8 cellular contexts compared by ENCODE assay signal in the genomic region with DNA sequence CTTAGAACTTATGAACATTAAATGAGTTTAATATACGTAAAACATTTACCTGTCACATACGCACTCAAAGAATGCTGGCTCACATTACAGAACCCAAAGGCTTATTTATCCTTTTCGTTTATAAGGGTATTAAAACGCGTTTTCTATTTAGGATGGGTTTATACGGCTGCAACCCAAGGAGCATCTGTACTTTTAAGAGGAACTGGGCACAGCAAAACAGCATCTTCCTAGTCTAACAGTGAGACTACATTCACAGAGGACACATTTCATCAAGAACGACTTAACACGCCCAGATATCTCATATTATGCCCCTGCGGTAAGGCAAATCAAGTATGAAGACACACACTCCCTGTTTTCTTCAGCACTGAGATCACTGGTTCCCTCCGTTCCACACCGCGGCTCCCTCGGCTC. TPM values are rescaled to one million over a fixed set of nuclear protein-coding genes. Genes with fewer than 3 reads are reported as not detected.
A peak's percentile ranks its signal among the peaks of the same experiment; 100 is the strongest.
DNase-seq lines count a peak whose midpoint lies in the region; ATAC-seq and TF ChIP-seq lines count a peak whose summit lies in the region.

No MANE protein-coding gene starts in this region.

- peaks cover 37% of the 10 kb centered on the region for H3K79me2 ChIP-seq in fibroblast of lung (ENCODE audit: control insufficient read depth, insufficient read depth, low read length)

- no peak for TF ChIP-seq POLR2A in gastrocnemius medialis (IDR thresholded peaks at IDR 0.05)

- H3K4me2 ChIP-seq in fibroblast of lung (ENCODE audit: extremely low read depth, insufficient read depth, low read length) = peak overlapping the region; percentile 82

- DNase-seq in T-helper 1 cell (no peak), RWPE1 (ENCODE audit: low spot score) (no peak), fibroblast of lung (ENCODE audit: low read depth in 2 of 2) (no peak), gastrocnemius medialis (no peak), NCI-H146 (lab: John Stamatoyannopoulos, UW) (no peak), cerebellar cortex (ENCODE audit: low spot score) (no peak)

- CTCF ChIA-PET in RWPE1 (lab: Yijun Ruan, JAX) = interaction anchor here (0.7 to 1.1 kb wide), 3 partner anchors 10 to 112 kb away, joined by 3 read pairs; a partner anchor contains a TSS

- POLR2A ChIA-PET in RWPE1 (lab: Yijun Ruan, JAX; ENCODE audit: low non-redundant PET) = interaction anchor here (0.6 to 1.6 kb wide), 3 partner anchors 9 to 69 kb away, joined by 3 to 6 read pairs (median 5); a partner anchor contains a TSS

- peak overlapping the region; percentile 100 for H3K27ac ChIP-seq in RWPE1
- H3K27ac ChIP-seq in fibroblast of lung (ENCODE audit: insufficient read depth, low read length) = peak overlapping the region; percentile 96
- peak overlapping the region; percentile 92 to 98 (median 98) for H3K27ac ChIP-seq in gastrocnemius medialis

- peak overlapping the region; percentile 94 for H3K9ac ChIP-seq in fibroblast of lung (ENCODE audit: insufficient read depth, low read length)

- H3K36me3 ChIP-seq in fibroblast of lung (ENCODE audit: control insufficient read depth, insufficient read depth, low read length) (no peaks in the 10 kb centered on the region), gastrocnemius medialis (no peaks in the 10 kb centered on the region)

- in situ Hi-C loops in gastrocnemius medialis (cut with MboI; ENCODE audit: low sequenced_read_pairs in 4 of 4) = no loop called here

- H3K4me3 ChIP-seq in fibroblast of lung (replicated peaks in 1 of 4; ENCODE audit: control extremely low read depth in 1 of 4, insufficient read depth in 1 of 4, low read depth in 3 of 4, low read length in 4 of 4) (peak overlapping the region; percentile 77 to 96 (median 88)), gastrocnemius medialis (peak overlapping the region; percentile 75 to 98 (median 86))

- H3K36me3 Mint-ChIP-seq in T-helper 1 cell treated with Interleukin-12 subunit alpha and Interleukin-12 subunit beta and Interleukin-4 antibody, amounts not matched to agents 30 μg/mL and 1 μg/mL, for 36 hours (ENCODE audit: low read depth) = peaks cover 14% of the 10 kb centered on the region

- ATAC-seq in HG02884 (IDR thresholded peaks at IDR 0.05; ENCODE audit: unreplicated experiment) (peak; percentile 29), gastrocnemius medialis (no peak)

- H3K9me3 Mint-ChIP-seq in T-helper 1 cell treated with Interleukin-12 subunit alpha and Interleukin-12 subunit beta and Interleukin-4 antibody, amounts not matched to agents 30 μg/mL and 1 μg/mL, for 36 hours = no peaks in the 10 kb centered on the region

- no peaks in the 10 kb centered on the region for H3K9me3 ChIP-seq in fibroblast of lung (ENCODE audit: control insufficient read depth, insufficient read depth, low read depth, low read length)
- no peaks in the 10 kb centered on the region for H3K9me3 ChIP-seq in gastrocnemius medialis

- no peaks in the 10 kb centered on the region for H3K27me3 ChIP-seq in fibroblast of lung (ENCODE audit: control insufficient read depth, insufficient read depth, low read length)
- H3K27me3 ChIP-seq in gastrocnemius medialis = no peaks in the 10 kb centered on the region

- H3K4me3 Mint-ChIP-seq in T-helper 1 cell treated with Interleukin-12 subunit alpha and Interleukin-12 subunit beta and Interleukin-4 antibody, amounts not matched to agents 30 μg/mL and 1 μg/mL, for 36 hours = peak overlapping the region; percentile 98

- no peak for TF ChIP-seq CTCF in RWPE1 (conservative IDR thresholded peaks at IDR 0.05; ENCODE audit: low read depth)
- no peak for TF ChIP-seq CTCF in fibroblast of lung (conservative IDR thresholded peaks at IDR 0.05 in 1 of 2, IDR thresholded peaks at IDR 0.05 in 1 of 2; ENCODE audit: low read depth in 1 of 2, low read length in 2 of 2)
- TF ChIP-seq CTCF in gastrocnemius medialis (IDR thresholded peaks at IDR 0.05 in 4 of 5, conservative IDR thresholded peaks at IDR 0.05 in 1 of 5) = no peak

- peaks cover 31% of the 10 kb centered on the region for H3K4me1 Mint-ChIP-seq in T-helper 1 cell treated with Interleukin-12 subunit alpha and Interleukin-12 subunit beta and Interleukin-4 antibody, amounts not matched to agents 30 μg/mL and 1 μg/mL, for 36 hours (ENCODE audit: low read depth)

- no peaks in the 10 kb centered on the region for H3K27me3 Mint-ChIP-seq in T-helper 1 cell treated with Interleukin-12 subunit alpha and Interleukin-12 subunit beta and Interleukin-4 antibody, amounts not matched to agents 30 μg/mL and 1 μg/mL, for 36 hours (ENCODE audit: low read depth)

- intact Hi-C loops in gastrocnemius medialis (cut with DNase I; ENCODE audit: low total_unique reads) = loop anchor here (2.0 to 10.0 kb wide), 6 partner anchors 36 to 726 kb away; a partner anchor contains a TSS

- H3K4me1 ChIP-seq in fibroblast of lung (ENCODE audit: control insufficient read depth, extremely low read depth, insufficient read depth, low read length) = peaks cover 6% of the 10 kb centered on the region
- H3K4me1 ChIP-seq in gastrocnemius medialis = peaks cover 44 to 46% of the 10 kb centered on the region in 2 donors

- H2AFZ ChIP-seq in fibroblast of lung (ENCODE audit: low read length) = peak overlapping the region; percentile 99

- peak overlapping the region; percentile 99 for H3K27ac Mint-ChIP-seq in T-helper 1 cell treated with Interleukin-12 subunit alpha and Interleukin-12 subunit beta and Interleukin-4 antibody, amounts not matched to agents 30 μg/mL and 1 μg/mL, for 36 hours

- no peaks in the 10 kb centered on the region for H4K20me1 ChIP-seq in fibroblast of lung (ENCODE audit: control insufficient read depth, extremely low read depth, insufficient read depth, low read length)

RNA-seq across cellular contexts. Expression of a gene that starts 0.5 kb away (rescaled TPM):
- total RNA-seq in fibroblast of lung = 59.8 and 97.1 TPM in 2 replicates
- 39.6 and 51.6 TPM in 2 replicates for polyA plus RNA-seq in fibroblast of lung
- 14.7 and 19.4 TPM in 2 replicates for polyA plus RNA-seq in fibroblast of lung (2012)
- 13.7 and 20.8 TPM in 2 replicates for polyA minus RNA-seq in fibroblast of lung (ENCODE audit: low replicate concordance)
- total RNA-seq in gastrocnemius medialis = 10 to 100 TPM; 10.6 to 31.9 (median 13.1) TPM
